18 cellular contexts compared by ENCODE assay signal in genomic region chr7:54546986-54547314, GRCh38. TPM values are rescaled to one million over a fixed set of nuclear protein-coding genes. Genes with fewer than 3 reads are reported as not detected.
DNase-seq lines count a peak whose midpoint lies in the region; ATAC-seq and TF ChIP-seq lines count a peak whose summit lies in the region.
"Had no signal": no experiment of that assay in that cellular context is flagged by ENCODE, and none has a peak within 500 bp of the region (broad histone marks: within the 10 kb centered on the region; RNA-seq: fewer than 3 reads in every experiment).

No MANE protein-coding gene starts in this region.

- POLR2A ChIA-PET in OCI-LY7 (lab: Charles Lee), result no interaction called here

- no peak for TF ChIP-seq CTCF in GM23338 (conservative IDR thresholded peaks at IDR 0.05; ENCODE audit: low read depth in 2 of 2)
- TF ChIP-seq CTCF in OCI-LY7 (conservative IDR thresholded peaks at IDR 0.05; ENCODE audit: low read length), result no peak
- TF ChIP-seq CTCF in omental fat pad (IDR thresholded peaks at IDR 0.05), result no peak

- H3K36me3 ChIP-seq in GM23338 (ENCODE audit: insufficient read depth), result no peaks in the 10 kb centered on the region
- no peaks in the 10 kb centered on the region for H3K36me3 ChIP-seq in OCI-LY7 (ENCODE audit: insufficient read depth, low read length)
- H3K36me3 ChIP-seq: heart right ventricle had no signal

- H3K36me3 Mint-ChIP-seq in GM23338 (ENCODE audit: low read depth), result no peaks in the 10 kb centered on the region

- H3K9me3 ChIP-seq in OCI-LY7 (ENCODE audit: low read length), result no peaks in the 10 kb centered on the region
- H3K9me3 ChIP-seq: heart right ventricle had no signal

- H3K9me3 Mint-ChIP-seq in GM23338, result no peaks in the 10 kb centered on the region

- H3K27ac ChIP-seq in GM23338 (ENCODE audit: low read depth) (no peak overlapping the region), OCI-LY7 (ENCODE audit: low read depth, low read length, poor library complexity, severe bottlenecking) (no peak overlapping the region)
- H3K27ac ChIP-seq: heart right ventricle, RWPE1 had no signal

- H3K4me3 ChIP-seq in GM23338 (peak overlapping the region; percentile 63), iPS-11a (ENCODE audit: low read depth, low read length) (peak overlapping the region; percentile 67), skeletal muscle cell (ENCODE audit: low read depth, low read length) (peak overlapping the region; percentile 19), OCI-LY7 (ENCODE audit: low read depth, low read length, poor library complexity, severe bottlenecking) (no peak overlapping the region)

- ATAC-seq in GM23338 (no peak), omental fat pad (ENCODE audit: low FRiP score) (no peak), HG03520 (IDR thresholded peaks at IDR 0.05; ENCODE audit: unreplicated experiment) (no peak), GM18867 (IDR thresholded peaks at IDR 0.05; ENCODE audit: unreplicated experiment) (no peak)
- ATAC-seq: heart right ventricle had no signal

- H3K79me2 ChIP-seq in GM23338 (replicated peaks; ENCODE audit: insufficient read depth) (no peaks in the 10 kb centered on the region), OCI-LY7 (ENCODE audit: insufficient read depth, low read depth, low read length) (no peaks in the 10 kb centered on the region)

- DNase-seq in GM23338 (ENCODE audit: low spot score), result no peak
- DNase-seq in RPMI7951 (ENCODE audit: low read depth), result peak; percentile 2
- no peak for DNase-seq in skeletal muscle cell (ENCODE audit: low read depth)
- DNase-seq in OCI-LY7 (ENCODE audit: low spot score), result no peak
- no peak for DNase-seq in omental fat pad (ENCODE audit: low spot score)
- DNase-seq: activated CD8-positive, alpha-beta memory T cell treated with anti-CD3 and anti-CD28 coated beads for 24 hours; activated naive CD4-positive, alpha-beta T cell; heart right ventricle; NCI-H446 treated with DMSO at 0.1 percent for 48 hours; stimulated activated naive CD8-positive, alpha-beta T cell treated with anti-CD3 and anti-CD28 coated beads, Interleukin-15, Interleukin-2, amounts not matched to agents 100 U/mL and 50 U/mL, for 24 hours; T-helper 9 cell had no signal

- H2AFZ ChIP-seq in GM23338 (peak overlapping the region; percentile 83), OCI-LY7 (ENCODE audit: low read length) (no peak overlapping the region)

- H4K20me1 ChIP-seq in GM23338 (replicated peaks; ENCODE audit: insufficient read depth) (no peaks in the 10 kb centered on the region), OCI-LY7 (ENCODE audit: insufficient read depth, low read length) (no peaks in the 10 kb centered on the region)

- H3K4me1 Mint-ChIP-seq in GM23338, result peaks cover 20% of the 10 kb centered on the region; the same call in 2 of the 3 replicates

- H3K27me3 Mint-ChIP-seq in GM23338 (ENCODE audit: insufficient read depth, low read depth, poor library complexity), result peaks cover 38% of the 10 kb centered on the region

- H3F3A ChIP-seq in GM23338 (replicated peaks; ENCODE audit: low read depth), result 0 out of 2 replicates have a peak, but pooled peaks cover 2% of the 10 kb centered on the region

- no peak overlapping the region for H3K27ac Mint-ChIP-seq in GM23338

- peaks cover 57% of the 10 kb centered on the region for H3K27me3 ChIP-seq in GM23338 (ENCODE audit: insufficient read depth)

- H3K4me2 ChIP-seq in GM23338 (peak overlapping the region; percentile 92), OCI-LY7 (ENCODE audit: low read length) (no peak overlapping the region)

- H3K9me2 ChIP-seq in GM23338 (ENCODE audit: insufficient read depth) (no peaks in the 10 kb centered on the region), OCI-LY7 (ENCODE audit: insufficient read depth, low read length) (no peaks in the 10 kb centered on the region)

- peaks cover 27% of the 10 kb centered on the region for H3K4me1 ChIP-seq in GM23338 (ENCODE audit: insufficient read depth)
- H3K4me1 ChIP-seq in OCI-LY7 (ENCODE audit: insufficient read depth, low read length, poor library complexity, severe bottlenecking), result no peaks in the 10 kb centered on the region

- intact Hi-C loops in OCI-LY7 (cut with micrococcal nuclease; ENCODE audit: unreplicated experiment), result no loop called here

- no TSS peak for BruUV-seq in OCI-LY7 (replicated peaks; lab: Mats Ljungman, UMichigan)

- CTCF ChIA-PET in OCI-LY7 (lab: Charles Lee; ENCODE audit: unreplicated experiment), result no interaction called here

- peak overlapping the region; percentile 74 for H3K4me3 Mint-ChIP-seq in GM23338

TF ChIP-seq in GM23338, 12 proteins besides CTCF, POLR2A, EP300 and RAD21:
- TF ChIP-seq ETS1 (IDR thresholded peaks at IDR 0.05), result no peak
- peak; percentile 32 for TF ChIP-seq EZH2 (IDR thresholded peaks at IDR 0.05; ENCODE audit: low read depth, unreplicated experiment)
- no peak for TF ChIP-seq ZNF462 (CRISPR knock-in tag; IDR thresholded peaks at IDR 0.05)

RNA-seq across cellular contexts. Expression of gene VSTM2A, which starts 4.8 kb away (rescaled TPM):
- total RNA-seq in GM23338 (2014; rRNA removed; shearing (Covaris generic)), result 0.73 and 1.2 TPM in 2 replicates
- 0.79 and 1.1 TPM in 2 replicates for polyA plus RNA-seq in GM23338 (2016; fragmentation: Nextera tagmentation; extraction: Ambion mirVana)
- total RNA-seq in RPMI7951 (2014; rRNA removed; shearing (Covaris generic)), result 0.49 TPM in 1 of 2 replicates, not detected in the other
- not detected in 2 replicates for total RNA-seq in OCI-LY7 (2014; rRNA removed; shearing (Covaris generic))
- not detected in 2 replicates for total RNA-seq in OCI-LY7 (2022)
- under 1 TPM in 1 of 4 donors, not detected in 3; 0.37 TPM for total RNA-seq in omental fat pad
- total RNA-seq: heart right ventricle, HT-29, mesenteric fat pad had no signal
- polyA plus RNA-seq: esophagus, heart right ventricle had no signal
